In the genomic region with DNA sequence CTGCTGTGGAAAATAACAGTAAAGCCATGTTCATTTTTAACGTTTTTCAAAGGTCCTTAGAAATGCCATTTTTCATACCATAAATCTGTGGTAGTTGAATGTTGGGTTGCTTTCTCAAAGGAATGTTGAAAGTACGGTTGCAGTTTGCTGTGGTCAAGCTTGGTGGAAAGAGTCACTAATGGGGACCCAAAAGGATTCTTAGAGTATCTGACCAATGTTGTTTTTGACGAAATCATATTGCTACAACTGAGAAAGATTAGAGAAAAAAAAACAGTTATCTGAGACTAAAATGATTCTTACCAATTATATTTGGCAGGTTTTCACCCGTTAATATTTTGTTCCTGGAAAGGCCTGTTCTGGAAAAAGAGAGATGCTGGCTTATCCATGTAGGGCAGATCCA, we compare ENCODE assay signal across 28 cellular contexts.
"Had no signal": no experiment of that assay in that cellular context is flagged by ENCODE, and none has a peak within 500 bp of the region (broad histone marks: within the 10 kb centered on the region; RNA-seq: fewer than 3 reads in every experiment).

No MANE protein-coding gene starts in this region.

- H3K9me3 ChIP-seq: left lung, lower lobe of right lung, mucosa of descending colon, right atrium auricular region, right lobe of liver, stomach, suprapubic skin, thoracic aorta, tibial artery, upper lobe of right lung had no signal

- H3K4me3 Mint-ChIP-seq: immature natural killer cell; naive thymus-derived CD4-positive, alpha-beta T cell; nephron; neural crest cell; stimulated activated naive B cell treated with anti-CD40 and anti-IgM and Interleukin-4, amounts not matched to agents 10 μg/mL and 1 μg/mL and 100 μg/mL, for 72 hours had no signal

- H3K4me1 Mint-ChIP-seq: immature natural killer cell; naive thymus-derived CD4-positive, alpha-beta T cell; stimulated activated naive B cell treated with anti-CD40 and anti-IgM and Interleukin-4, amounts not matched to agents 10 μg/mL and 1 μg/mL and 100 μg/mL, for 72 hours had no signal

- H3K9me3 Mint-ChIP-seq: nephron; stimulated activated naive B cell treated with anti-CD40 and anti-IgM and Interleukin-4, amounts not matched to agents 10 μg/mL and 1 μg/mL and 100 μg/mL, for 72 hours had no signal

- H3K4me1 ChIP-seq: left lung, lower lobe of right lung, right atrium auricular region, right lobe of liver, stomach, suprapubic skin, tibial artery, upper lobe of right lung had no signal

- H3K4me3 ChIP-seq: left lung, lower lobe of right lung, mucosa of descending colon, right atrium auricular region, right lobe of liver, skin epidermis, stomach, suprapubic skin, thoracic aorta, tibial artery, upper lobe of right lung had no signal

- H3K27ac Mint-ChIP-seq: immature natural killer cell; naive thymus-derived CD4-positive, alpha-beta T cell; nephron; progenitor cell of endocrine pancreas; stimulated activated naive B cell treated with anti-CD40 and anti-IgM and Interleukin-4, amounts not matched to agents 10 μg/mL and 1 μg/mL and 100 μg/mL, for 72 hours had no signal

- H3K36me3 ChIP-seq: left lung, lower lobe of right lung, right atrium auricular region, right lobe of liver, stomach, suprapubic skin, thoracic aorta, tibial artery, upper lobe of right lung had no signal

- H3K27me3 ChIP-seq: left lung, right atrium auricular region, right lobe of liver, stomach, suprapubic skin, tibial artery, upper lobe of right lung had no signal

- DNase-seq: hypothalamus; immature natural killer cell; kidney; left colon; left lung; lower lobe of right lung; mesendoderm; midbrain; mucosa of descending colon; naive thymus-derived CD4-positive, alpha-beta T cell; nucleus accumbens; right lobe of liver; stimulated activated CD4-positive, alpha-beta T cell treated with anti-CD3 and anti-CD28 coated beads, Interleukin-12 subunit alpha, Interleukin-12 subunit beta, amount 100 ng/mL, for 4 hours; stimulated activated CD4-positive, alpha-beta T cell treated with anti-CD3 and anti-CD28 coated beads, Interleukin-15, amount 100 ng/mL, for 24 hours; stimulated activated CD4-positive, alpha-beta T cell treated with anti-CD3 and anti-CD28 coated beads, Interleukin-2, amount 100 ng/mL, for 24 hours; stimulated activated CD4-positive, alpha-beta T cell treated with anti-CD3 and anti-CD28 coated beads, Interleukin-4, amount 100 ng/mL, for 1 hour; stimulated activated naive B cell treated with anti-CD40 and anti-IgM and Interleukin-4, amounts not matched to agents 10 μg/mL and 1 μg/mL and 100 μg/mL, for 72 hours; stimulated activated naive CD8-positive, alpha-beta T cell treated with anti-CD3 and anti-CD28 coated beads, Interleukin-15, Interleukin-2, amounts not matched to agents 100 U/mL and 50 U/mL, for 24 hours; stomach; tibial artery; upper lobe of right lung had no signal

- ATAC-seq: left colon; left lung; lower lobe of right lung; mucosa of descending colon; naive thymus-derived CD4-positive, alpha-beta T cell; right lobe of liver; stimulated activated naive B cell treated with anti-CD40 and anti-IgM and Interleukin-4, amounts not matched to agents 10 μg/mL and 1 μg/mL and 100 μg/mL, for 72 hours; stimulated activated naive CD8-positive, alpha-beta T cell treated with anti-CD3 and anti-CD28 coated beads, Interleukin-15, Interleukin-2, amounts not matched to agents 100 U/mL and 50 U/mL, for 24 hours; upper lobe of right lung had no signal

- H3K27ac ChIP-seq: left lung, lower lobe of right lung, right atrium auricular region, right lobe of liver, skin epidermis, stomach, suprapubic skin, thoracic aorta, tibial artery, upper lobe of right lung had no signal

- H3K27me3 Mint-ChIP-seq: progenitor cell of endocrine pancreas; stimulated activated naive B cell treated with anti-CD40 and anti-IgM and Interleukin-4, amounts not matched to agents 10 μg/mL and 1 μg/mL and 100 μg/mL, for 72 hours had no signal

- H3K36me3 Mint-ChIP-seq: immature natural killer cell; naive thymus-derived CD4-positive, alpha-beta T cell; stimulated activated naive B cell treated with anti-CD40 and anti-IgM and Interleukin-4, amounts not matched to agents 10 μg/mL and 1 μg/mL and 100 μg/mL, for 72 hours had no signal
